ENCODE assay signal across 15 cellular contexts in genomic region chr7:106916689-106917088, GRCh38. TPM values are rescaled to one million over a fixed set of nuclear protein-coding genes. Genes with fewer than 3 reads are reported as not detected.
"Had no signal": no experiment of that assay in that cellular context is flagged by ENCODE, and none has a peak within 500 bp of the region (broad histone marks: within the 10 kb centered on the region; RNA-seq: fewer than 3 reads in every experiment).

No MANE protein-coding gene starts in this region.

- H3K36me3 ChIP-seq: lower lobe of right lung, tibial artery, vagina had no signal

- H3K27ac ChIP-seq: lower lobe of right lung, parathyroid adenoma, tibial artery, vagina, VCaP had no signal

- H3K4me1 ChIP-seq: lower lobe of right lung, parathyroid adenoma, tibial artery, vagina had no signal

- H3K27me3 ChIP-seq: tibial artery, vagina had no signal

- H3K9me3 ChIP-seq: lower lobe of right lung, tibial artery, vagina had no signal

- H3K4me3 ChIP-seq: lower lobe of right lung, smooth muscle cell, tibial artery, vagina had no signal

- DNase-seq: activated CD4-positive, alpha-beta memory T cell treated with anti-CD3 and anti-CD28 coated beads, Interleukin-2, amount 10 ng/mL, durations not matched to agents 7 days and 5 days; activated CD4-positive, alpha-beta T cell treated with anti-CD3 and anti-CD28 coated beads for 36 hours; activated naive CD8-positive, alpha-beta T cell treated with anti-CD3 and anti-CD28 coated beads, Interleukin-2, amount 10 ng/mL, durations not matched to agents 7 days and 5 days; activated T-cell treated with anti-CD3 and anti-CD28 coated beads, Interleukin-2, amount 50 U/mL, for 72 hours; aorta; glutamatergic neuron; immature natural killer cell; left cardiac atrium; lower lobe of right lung; midbrain; tibial artery had no signal

RNA-seq across cellular contexts. Expression of gene PIK3CG, which starts 51.6 kb away (rescaled TPM):
- polyA plus RNA-seq: smooth muscle cell had no signal
